In genomic region chr1:15243275-15244043, GRCh38 we compare ENCODE assay signal across 24 cellular contexts.
DNase-seq lines count a peak whose midpoint lies in the region; ATAC-seq, FAIRE-seq and TF ChIP-seq lines count a peak whose summit lies in the region.
"Had no signal": no experiment of that assay in that cellular context is flagged by ENCODE, and none has a peak within 500 bp of the region (broad histone marks: within the 10 kb centered on the region; RNA-seq: fewer than 3 reads in every experiment).

No MANE protein-coding gene starts in this region.

- peak overlapping the region; percentile 75 for H3K27ac ChIP-seq in rectal smooth muscle tissue (ENCODE audit: low read depth, low read length)
- H3K27ac ChIP-seq: C4-2B, foreskin keratinocyte, psoas muscle had no signal

- peak; percentile 39 for FAIRE-seq in GM18507 (lab: Jason Lieb, UNC)
- FAIRE-seq: HepG2, kidney had no signal

- DNase-seq in activated CD8-positive, alpha-beta memory T cell treated with anti-CD3 and anti-CD28 coated beads for 24 hours = peak; percentile 42
- DNase-seq in activated CD8-positive, alpha-beta memory T cell treated with anti-CD3 and anti-CD28 coated beads, Interleukin-2, amount 50 U/mL, for 4 hours = no peak
- DNase-seq in GM18507 (ENCODE audit: extremely low spot score, insufficient read length, low read depth) = no peak
- DNase-seq in DMS114 treated with DMSO at 0.1 percent for 48 hours (lab: John Stamatoyannopoulos, UW; ENCODE audit: unreplicated experiment) = no peak
- DNase-seq: activated B cell treated with CpG ODN at 0.5 μM for 24 hours; activated naive CD8-positive, alpha-beta T cell treated with anti-CD3 and anti-CD28 coated beads, Interleukin-2, amount 10 ng/mL, durations not matched to agents 7 days and 5 days; dermis blood vessel endothelial cell; foreskin keratinocyte; GDM1; hippocampal formation; kidney; naive thymus-derived CD8-positive, alpha-beta T cell; NCI-H1417 treated with DMSO at 0.1 percent for 48 hours; NCI-H345; psoas muscle; stimulated activated CD4-positive, alpha-beta T cell treated with anti-CD3 and anti-CD28 coated beads, Interleukin-4, amount 100 ng/mL, for 24 hours; T-helper 9 cell had no signal

- H3K4me3 ChIP-seq in endocrine pancreas (ENCODE audit: control insufficient read depth, insufficient read depth, low read length) = no peak overlapping the region
- H3K4me3 ChIP-seq in rectal smooth muscle tissue (ENCODE audit: low read length) = no peak overlapping the region
- H3K4me3 ChIP-seq: psoas muscle had no signal

- no peaks in the 10 kb centered on the region for H3K9me3 ChIP-seq in endocrine pancreas (ENCODE audit: control insufficient read depth, low read length)
- H3K9me3 ChIP-seq: psoas muscle had no signal

- H3K9ac ChIP-seq in endocrine pancreas (ENCODE audit: control insufficient read depth, insufficient read depth, low read length) = peak overlapping the region; percentile 3
- H3K9ac ChIP-seq in rectal smooth muscle tissue (ENCODE audit: low read length) = no peak overlapping the region

- no peaks in the 10 kb centered on the region for H3K36me3 ChIP-seq in endocrine pancreas (ENCODE audit: control insufficient read depth, insufficient read depth, low read length)
- H3K36me3 ChIP-seq in rectal smooth muscle tissue (ENCODE audit: control insufficient read depth, insufficient read depth, low read length) = no peaks in the 10 kb centered on the region

- no peaks in the 10 kb centered on the region for H3K4me1 ChIP-seq in endocrine pancreas (ENCODE audit: control insufficient read depth, insufficient read depth, low read length)
- peaks cover 23% of the 10 kb centered on the region for H3K4me1 ChIP-seq in rectal smooth muscle tissue (ENCODE audit: control insufficient read depth, insufficient read depth, low read length)
- H3K4me1 ChIP-seq: foreskin keratinocyte, psoas muscle had no signal

- H3K27me3 ChIP-seq in endocrine pancreas (ENCODE audit: control insufficient read depth, insufficient read depth, low read length) = no peaks in the 10 kb centered on the region
- H3K27me3 ChIP-seq in rectal smooth muscle tissue (ENCODE audit: control insufficient read depth, insufficient read depth, low read length) = no peaks in the 10 kb centered on the region
- H3K27me3 ChIP-seq: foreskin keratinocyte had no signal

- ATAC-seq in HG02763 (IDR thresholded peaks at IDR 0.05; ENCODE audit: unreplicated experiment) = no peak
- no peak; the same call in 2 of the 3 replicates for ATAC-seq in SK-N-SH treated with all-trans-retinoic acid at 6 μM for 48 hours
- ATAC-seq: foreskin keratinocyte; HCT116; HepG2; naive thymus-derived CD8-positive, alpha-beta T cell; psoas muscle had no signal

TF ChIP-seq in SK-N-SH treated with all-trans-retinoic acid at 6 μM for 48 hours, 23 proteins besides CTCF, POLR2A, EP300 and RAD21:
- TF ChIP-seq RARB (CRISPR knock-in tag; IDR thresholded peaks at IDR 0.05) (no peak), ZC3H10 (CRISPR knock-in tag; IDR thresholded peaks at IDR 0.05) (no peak), POU6F1 (CRISPR knock-in tag; IDR thresholded peaks at IDR 0.05; ENCODE audit: borderline replicate concordance, low read depth) (no peak), TSHZ2 (CRISPR knock-in tag; IDR thresholded peaks at IDR 0.05) (no peak), PATZ1 (CRISPR knock-in tag; IDR thresholded peaks at IDR 0.05; ENCODE audit: borderline replicate concordance) (no peak), SNAI2 (CRISPR knock-in tag; IDR thresholded peaks at IDR 0.05) (no peak)
